Comparison of ENCODE assay signal across 3 cellular contexts in genomic region chr12:51339750-51340149, GRCh38.
TF ChIP-seq lines count a peak whose summit lies in the region.

No MANE protein-coding gene starts in this region.

TF ChIP-seq in GM23338, 12 proteins besides CTCF, POLR2A, EP300 and RAD21 (continued from another document and continues in another):
- TF ChIP-seq, protein P1, sequence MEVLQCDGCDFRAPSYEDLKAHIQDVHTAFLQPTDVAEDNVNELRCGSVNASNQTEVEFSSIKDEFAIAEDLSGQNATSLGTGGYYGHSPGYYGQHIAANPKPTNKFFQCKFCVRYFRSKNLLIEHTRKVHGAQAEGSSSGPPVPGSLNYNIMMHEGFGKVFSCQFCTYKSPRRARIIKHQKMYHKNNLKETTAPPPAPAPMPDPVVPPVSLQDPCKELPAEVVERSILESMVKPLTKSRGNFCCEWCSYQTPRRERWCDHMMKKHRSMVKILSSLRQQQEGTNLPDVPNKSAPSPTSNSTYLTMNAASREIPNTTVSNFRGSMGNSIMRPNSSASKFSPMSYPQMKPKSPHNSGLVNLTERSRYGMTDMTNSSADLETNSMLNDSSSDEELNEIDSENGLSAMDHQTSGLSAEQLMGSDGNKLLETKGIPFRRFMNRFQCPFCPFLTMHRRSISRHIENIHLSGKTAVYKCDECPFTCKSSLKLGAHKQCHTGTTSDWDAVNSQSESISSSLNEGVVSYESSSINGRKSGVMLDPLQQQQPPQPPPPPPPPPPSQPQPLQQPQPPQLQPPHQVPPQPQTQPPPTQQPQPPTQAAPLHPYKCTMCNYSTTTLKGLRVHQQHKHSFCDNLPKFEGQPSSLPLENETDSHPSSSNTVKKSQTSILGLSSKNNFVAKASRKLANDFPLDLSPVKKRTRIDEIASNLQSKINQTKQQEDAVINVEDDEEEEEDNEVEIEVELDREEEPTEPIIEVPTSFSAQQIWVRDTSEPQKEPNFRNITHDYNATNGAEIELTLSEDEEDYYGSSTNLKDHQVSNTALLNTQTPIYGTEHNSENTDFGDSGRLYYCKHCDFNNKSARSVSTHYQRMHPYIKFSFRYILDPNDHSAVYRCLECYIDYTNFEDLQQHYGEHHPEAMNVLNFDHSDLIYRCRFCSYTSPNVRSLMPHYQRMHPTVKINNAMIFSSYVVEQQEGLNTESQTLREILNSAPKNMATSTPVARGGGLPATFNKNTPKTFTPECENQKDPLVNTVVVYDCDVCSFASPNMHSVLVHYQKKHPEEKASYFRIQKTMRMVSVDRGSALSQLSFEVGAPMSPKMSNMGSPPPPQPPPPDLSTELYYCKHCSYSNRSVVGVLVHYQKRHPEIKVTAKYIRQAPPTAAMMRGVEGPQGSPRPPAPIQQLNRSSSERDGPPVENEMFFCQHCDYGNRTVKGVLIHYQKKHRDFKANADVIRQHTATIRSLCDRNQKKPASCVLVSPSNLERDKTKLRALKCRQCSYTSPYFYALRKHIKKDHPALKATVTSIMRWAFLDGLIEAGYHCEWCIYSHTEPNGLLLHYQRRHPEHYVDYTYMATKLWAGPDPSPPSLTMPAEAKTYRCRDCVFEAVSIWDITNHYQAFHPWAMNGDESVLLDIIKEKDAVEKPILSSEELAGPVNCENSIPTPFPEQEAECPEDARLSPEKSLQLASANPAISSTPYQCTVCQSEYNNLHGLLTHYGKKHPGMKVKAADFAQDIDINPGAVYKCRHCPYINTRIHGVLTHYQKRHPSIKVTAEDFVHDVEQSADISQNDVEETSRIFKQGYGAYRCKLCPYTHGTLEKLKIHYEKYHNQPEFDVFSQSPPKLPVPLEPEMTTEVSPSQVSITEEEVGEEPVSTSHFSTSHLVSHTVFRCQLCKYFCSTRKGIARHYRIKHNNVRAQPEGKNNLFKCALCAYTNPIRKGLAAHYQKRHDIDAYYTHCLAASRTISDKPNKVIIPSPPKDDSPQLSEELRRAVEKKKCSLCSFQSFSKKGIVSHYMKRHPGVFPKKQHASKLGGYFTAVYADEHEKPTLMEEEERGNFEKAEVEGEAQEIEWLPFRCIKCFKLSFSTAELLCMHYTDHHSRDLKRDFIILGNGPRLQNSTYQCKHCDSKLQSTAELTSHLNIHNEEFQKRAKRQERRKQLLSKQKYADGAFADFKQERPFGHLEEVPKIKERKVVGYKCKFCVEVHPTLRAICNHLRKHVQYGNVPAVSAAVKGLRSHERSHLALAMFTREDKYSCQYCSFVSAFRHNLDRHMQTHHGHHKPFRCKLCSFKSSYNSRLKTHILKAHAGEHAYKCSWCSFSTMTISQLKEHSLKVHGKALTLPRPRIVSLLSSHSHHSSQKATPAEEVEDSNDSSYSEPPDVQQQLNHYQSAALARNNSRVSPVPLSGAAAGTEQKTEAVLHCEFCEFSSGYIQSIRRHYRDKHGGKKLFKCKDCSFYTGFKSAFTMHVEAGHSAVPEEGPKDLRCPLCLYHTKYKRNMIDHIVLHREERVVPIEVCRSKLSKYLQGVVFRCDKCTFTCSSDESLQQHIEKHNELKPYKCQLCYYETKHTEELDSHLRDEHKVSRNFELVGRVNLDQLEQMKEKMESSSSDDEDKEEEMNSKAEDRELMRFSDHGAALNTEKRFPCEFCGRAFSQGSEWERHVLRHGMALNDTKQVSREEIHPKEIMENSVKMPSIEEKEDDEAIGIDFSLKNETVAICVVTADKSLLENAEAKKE (CRISPR knock-in tag; IDR thresholded peaks at IDR 0.05): no peak

TF ChIP-seq in HEK293, 187 proteins besides CTCF, POLR2A, EP300 and RAD21 (continued from another document):
- TF ChIP-seq, protein P2, sequence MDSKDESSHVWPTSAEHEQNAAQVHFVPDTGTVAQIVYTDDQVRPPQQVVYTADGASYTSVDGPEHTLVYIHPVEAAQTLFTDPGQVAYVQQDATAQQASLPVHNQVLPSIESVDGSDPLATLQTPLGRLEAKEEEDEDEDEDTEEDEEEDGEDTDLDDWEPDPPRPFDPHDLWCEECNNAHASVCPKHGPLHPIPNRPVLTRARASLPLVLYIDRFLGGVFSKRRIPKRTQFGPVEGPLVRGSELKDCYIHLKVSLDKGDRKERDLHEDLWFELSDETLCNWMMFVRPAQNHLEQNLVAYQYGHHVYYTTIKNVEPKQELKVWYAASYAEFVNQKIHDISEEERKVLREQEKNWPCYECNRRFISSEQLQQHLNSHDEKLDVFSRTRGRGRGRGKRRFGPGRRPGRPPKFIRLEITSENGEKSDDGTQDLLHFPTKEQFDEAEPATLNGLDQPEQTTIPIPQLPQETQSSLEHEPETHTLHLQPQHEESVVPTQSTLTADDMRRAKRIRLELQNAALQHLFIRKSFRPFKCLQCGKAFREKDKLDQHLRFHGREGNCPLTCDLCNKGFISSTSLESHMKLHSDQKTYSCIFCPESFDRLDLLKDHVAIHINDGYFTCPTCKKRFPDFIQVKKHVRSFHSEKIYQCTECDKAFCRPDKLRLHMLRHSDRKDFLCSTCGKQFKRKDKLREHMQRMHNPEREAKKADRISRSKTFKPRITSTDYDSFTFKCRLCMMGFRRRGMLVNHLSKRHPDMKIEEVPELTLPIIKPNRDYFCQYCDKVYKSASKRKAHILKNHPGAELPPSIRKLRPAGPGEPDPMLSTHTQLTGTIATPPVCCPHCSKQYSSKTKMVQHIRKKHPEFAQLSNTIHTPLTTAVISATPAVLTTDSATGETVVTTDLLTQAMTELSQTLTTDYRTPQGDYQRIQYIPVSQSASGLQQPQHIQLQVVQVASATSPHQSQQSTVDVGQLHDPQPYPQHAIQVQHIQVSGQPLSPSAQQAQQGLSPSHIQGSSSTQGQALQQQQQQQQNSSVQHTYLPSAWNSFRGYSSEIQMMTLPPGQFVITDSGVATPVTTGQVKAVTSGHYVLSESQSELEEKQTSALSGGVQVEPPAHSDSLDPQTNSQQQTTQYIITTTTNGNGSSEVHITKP (tag by site-specific recombination; IDR thresholded peaks at IDR 0.05): 0 out of 2 replicates have a peak, but pooled peaks have one; percentile 38

TF ChIP-seq in WTC11, 78 proteins besides CTCF, POLR2A, EP300 and RAD21 (continued from another document):
- no peak for TF ChIP-seq ATF6 (CRISPR knock-in tag; IDR thresholded peaks at IDR 0.05)
- no peak for TF ChIP-seq NR2C2 (CRISPR knock-in tag; IDR thresholded peaks at IDR 0.05)
- no peak for TF ChIP-seq ZBTB21 (CRISPR knock-in tag; IDR thresholded peaks at IDR 0.05; ENCODE audit: borderline replicate concordance)
- TF ChIP-seq, protein P3, sequence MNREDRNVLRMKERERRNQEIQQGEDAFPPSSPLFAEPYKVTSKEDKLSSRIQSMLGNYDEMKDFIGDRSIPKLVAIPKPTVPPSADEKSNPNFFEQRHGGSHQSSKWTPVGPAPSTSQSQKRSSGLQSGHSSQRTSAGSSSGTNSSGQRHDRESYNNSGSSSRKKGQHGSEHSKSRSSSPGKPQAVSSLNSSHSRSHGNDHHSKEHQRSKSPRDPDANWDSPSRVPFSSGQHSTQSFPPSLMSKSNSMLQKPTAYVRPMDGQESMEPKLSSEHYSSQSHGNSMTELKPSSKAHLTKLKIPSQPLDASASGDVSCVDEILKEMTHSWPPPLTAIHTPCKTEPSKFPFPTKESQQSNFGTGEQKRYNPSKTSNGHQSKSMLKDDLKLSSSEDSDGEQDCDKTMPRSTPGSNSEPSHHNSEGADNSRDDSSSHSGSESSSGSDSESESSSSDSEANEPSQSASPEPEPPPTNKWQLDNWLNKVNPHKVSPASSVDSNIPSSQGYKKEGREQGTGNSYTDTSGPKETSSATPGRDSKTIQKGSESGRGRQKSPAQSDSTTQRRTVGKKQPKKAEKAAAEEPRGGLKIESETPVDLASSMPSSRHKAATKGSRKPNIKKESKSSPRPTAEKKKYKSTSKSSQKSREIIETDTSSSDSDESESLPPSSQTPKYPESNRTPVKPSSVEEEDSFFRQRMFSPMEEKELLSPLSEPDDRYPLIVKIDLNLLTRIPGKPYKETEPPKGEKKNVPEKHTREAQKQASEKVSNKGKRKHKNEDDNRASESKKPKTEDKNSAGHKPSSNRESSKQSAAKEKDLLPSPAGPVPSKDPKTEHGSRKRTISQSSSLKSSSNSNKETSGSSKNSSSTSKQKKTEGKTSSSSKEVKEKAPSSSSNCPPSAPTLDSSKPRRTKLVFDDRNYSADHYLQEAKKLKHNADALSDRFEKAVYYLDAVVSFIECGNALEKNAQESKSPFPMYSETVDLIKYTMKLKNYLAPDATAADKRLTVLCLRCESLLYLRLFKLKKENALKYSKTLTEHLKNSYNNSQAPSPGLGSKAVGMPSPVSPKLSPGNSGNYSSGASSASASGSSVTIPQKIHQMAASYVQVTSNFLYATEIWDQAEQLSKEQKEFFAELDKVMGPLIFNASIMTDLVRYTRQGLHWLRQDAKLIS (CRISPR knock-in tag; IDR thresholded peaks at IDR 0.05; ENCODE audit: borderline replicate concordance): no peak
- TF ChIP-seq SMAD3 (CRISPR knock-in tag; IDR thresholded peaks at IDR 0.05; ENCODE audit: borderline replicate concordance): no peak
- TF ChIP-seq ZNF121 (CRISPR knock-in tag; IDR thresholded peaks at IDR 0.05): no peak
